In genomic region chr12:64451687-64452558, GRCh38 we compare ENCODE assay signal across 8 cellular contexts. TPM values are rescaled to one million over a fixed set of nuclear protein-coding genes. Genes with fewer than 3 reads are reported as not detected.
DNase-seq lines count a peak whose midpoint lies in the region; ATAC-seq, FAIRE-seq and TF ChIP-seq lines count a peak whose summit lies in the region.

Gene TBK1 (plus strand): TSS chr12:64452120. CDS start chr12:64455871, 3,751 bp downstream.

- H3K9me3 Mint-ChIP-seq in CD4-positive, CD25-positive, alpha-beta regulatory T cell = no peaks in the 10 kb centered on the region

- H3K56ac ChIP-seq in H1 (replicated peaks; ENCODE audit: insufficient read length, low read depth, low read length) (peak within 1 kb of the TSS; percentile 95), mesendoderm (ENCODE audit: low read length) (peak within 1 kb of the TSS; percentile 81)

- peak; percentile 50 to 70; a peak in 2 of 3 replicates for TF ChIP-seq POLR2A in H1 (IDR thresholded peaks at IDR 0.05; ENCODE audit: control extremely low read depth in 1 of 2, low read depth in 2 of 2, low read length in 2 of 2)

- peak; percentile 49 to 67 (median 60) for DNase-seq in CD4-positive, CD25-positive, alpha-beta regulatory T cell
- DNase-seq in NCI-H82 treated with DMSO at 0.1 percent for 48 hours (lab: John Stamatoyannopoulos, UW; ENCODE audit: unreplicated experiment) = peak; percentile 51
- peak; percentile 90 for DNase-seq in activated CD8-positive, alpha-beta memory T cell treated with anti-CD3 and anti-CD28 coated beads for 24 hours
- DNase-seq in H1 (ENCODE audit: low read depth in 1 of 2, low spot score in 2 of 2) = peak; percentile 53 to 95
- peak; percentile 92 for DNase-seq in mesendoderm
- DNase-seq in stimulated activated CD8-positive, alpha-beta memory T cell treated with anti-CD3 and anti-CD28 coated beads, Interleukin-15, amount 100 ng/mL, for 24 hours (ENCODE audit: low read depth) = peak; percentile 56

- H3K79me2 ChIP-seq in H1 (ENCODE audit: control insufficient read depth in 1 of 2, insufficient read depth in 2 of 2, low read length in 2 of 2) (peaks cover 3 to 42% of the 10 kb centered on the region in 2 experiments; a peak in 3 of 4 replicates), mesendoderm (ENCODE audit: control insufficient read depth, insufficient read depth, low read length) (peaks cover 21% of the 10 kb centered on the region)

- H3K4me1 Mint-ChIP-seq in CD4-positive, CD25-positive, alpha-beta regulatory T cell = peaks cover 28 to 53% (median 38%) of the 10 kb centered on the region in 4 donors

- peak within 1 kb of the TSS; percentile 96 to 99 (median 97) for H3K4me3 Mint-ChIP-seq in CD4-positive, CD25-positive, alpha-beta regulatory T cell

- H3K36me3 Mint-ChIP-seq in CD4-positive, CD25-positive, alpha-beta regulatory T cell = peaks cover 10% of the 10 kb centered on the region

- H4K91ac ChIP-seq in H1 (replicated peaks; ENCODE audit: insufficient read length, low read length) = peak within 1 kb of the TSS; percentile 69

- H2BK15ac ChIP-seq in H1 (ENCODE audit: low read length) = no peak within 1 kb of the TSS
- no peak within 1 kb of the TSS for H2BK15ac ChIP-seq in mesendoderm (replicated peaks; ENCODE audit: low read depth)

- H2BK5ac ChIP-seq in H1 (ENCODE audit: low read depth, low read length) (peak within 1 kb of the TSS; percentile 72), mesendoderm (ENCODE audit: low read length) (no peak within 1 kb of the TSS)

- H4K5ac ChIP-seq in H1 (ENCODE audit: insufficient read length, low read depth, low read length) = peak within 1 kb of the TSS; percentile 93
- no peak within 1 kb of the TSS for H4K5ac ChIP-seq in mesendoderm (ENCODE audit: low read length)

- POLR2A ChIA-PET in H1 (lab: Charles Lee; ENCODE audit: partially characterized antibody) = interaction anchor here (1.0 to 2.4 kb wide), 8 partner anchors 8 to 36 kb away, joined by 4 to 17 read pairs (median 8); no protein-coding TSS in a partner anchor

- no peaks in the 10 kb centered on the region for H3K27me3 ChIP-seq in CD4-positive, CD25-positive, alpha-beta regulatory T cell (ENCODE audit: control insufficient read depth, insufficient read depth, low read length)
- H3K27me3 ChIP-seq in H1 (replicated peaks in 1 of 4; ENCODE audit: control insufficient read depth in 3 of 4, extremely low read depth in 1 of 4, insufficient read depth in 3 of 4, low read length in 3 of 4) = no peaks in the 10 kb centered on the region
- H3K27me3 ChIP-seq in mesendoderm (ENCODE audit: insufficient read depth, low read length, poor library complexity) = no peaks in the 10 kb centered on the region

- H3K23me2 ChIP-seq in H1 (ENCODE audit: low read depth, low read length) = peaks cover 4% of the 10 kb centered on the region; the same call in 1 of the 2 replicates

- H2BK20ac ChIP-seq in H1 (ENCODE audit: low read length) = no peak within 1 kb of the TSS

- H2AK5ac ChIP-seq in H1 (ENCODE audit: low read depth, low read length) (no peak within 1 kb of the TSS), mesendoderm (ENCODE audit: low read length) (no peak within 1 kb of the TSS)

- H3K4me1 ChIP-seq in CD4-positive, CD25-positive, alpha-beta regulatory T cell (ENCODE audit: control insufficient read depth, insufficient read depth, low read length, poor library complexity, severe bottlenecking) = peaks cover 54% of the 10 kb centered on the region
- H3K4me1 ChIP-seq in H1 (replicated peaks in 1 of 4; ENCODE audit: control insufficient read depth in 3 of 4, insufficient read depth in 4 of 4, low read length in 3 of 4) (peaks cover 0 to 10% (median 3%) of the 10 kb centered on the region in 4 experiments; a peak in 2 of 7 replicates), mesendoderm (ENCODE audit: control insufficient read depth, low read depth, low read length) (no peaks in the 10 kb centered on the region)

- peaks cover 2% of the 10 kb centered on the region for H3K36me3 ChIP-seq in CD4-positive, CD25-positive, alpha-beta regulatory T cell (ENCODE audit: control insufficient read depth, insufficient read depth, low read length)
- H3K36me3 ChIP-seq in H1 (ENCODE audit: control insufficient read depth in 2 of 4, insufficient read depth in 4 of 4, low read length in 3 of 4) (peaks cover 0 to 19% (median 12%) of the 10 kb centered on the region in 4 experiments; a peak in 6 of 8 replicates), mesendoderm (ENCODE audit: control insufficient read depth, insufficient read depth, low read length) (no peaks in the 10 kb centered on the region)

- CTCF ChIA-PET in H1 (lab: Charles Lee; ENCODE audit: partially characterized antibody) = interaction anchor here (0.7 kb wide), 1 partner anchor 177 kb away, joined by 3 read pairs; no protein-coding TSS in a partner anchor

- H3K14ac ChIP-seq in H1 (ENCODE audit: insufficient read length) = peak within 1 kb of the TSS; percentile 100

- no peaks in the 10 kb centered on the region for H3K27me3 Mint-ChIP-seq in CD4-positive, CD25-positive, alpha-beta regulatory T cell

- no peak for FAIRE-seq in H1 (lab: Jason Lieb, UNC)

- H3K9ac ChIP-seq in H1 (replicated peaks in 1 of 4; ENCODE audit: extremely low read depth in 1 of 4, low read depth in 3 of 4, low read length in 3 of 4) (peak within 1 kb of the TSS; percentile 66 to 95 (median 83)), mesendoderm (ENCODE audit: low read length) (peak within 1 kb of the TSS; percentile 92)

- H2AFZ ChIP-seq in H1 (ENCODE audit: low read length) = peak within 1 kb of the TSS; percentile 68; the same call in 1 of the 2 replicates

- H3K79me1 ChIP-seq in H1 (ENCODE audit: low read depth, low read length) (no peaks in the 10 kb centered on the region), mesendoderm (ENCODE audit: low read length) (peaks cover 4% of the 10 kb centered on the region)

- no peak for TF ChIP-seq EP300 in H1 (IDR thresholded peaks at IDR 0.05; ENCODE audit: borderline replicate concordance in 1 of 2, low read depth in 2 of 2, low read length in 2 of 2)

- H3K27ac Mint-ChIP-seq in CD4-positive, CD25-positive, alpha-beta regulatory T cell = peak within 1 kb of the TSS; percentile 96 to 98 (median 97)

- H4K8ac ChIP-seq in H1 (ENCODE audit: extremely low read depth, insufficient read depth, low read length) (peak within 1 kb of the TSS; percentile 91), mesendoderm (ENCODE audit: low read depth, low read length) (no peak within 1 kb of the TSS)

- H2BK120ac ChIP-seq in H1 (replicated peaks; ENCODE audit: low read depth, low read length) (no peak within 1 kb of the TSS), mesendoderm (ENCODE audit: low read depth, low read length) (no peak within 1 kb of the TSS)

- no peak within 1 kb of the TSS for H2BK12ac ChIP-seq in H1 (ENCODE audit: low read depth, low read length)

- H3K18ac ChIP-seq in H1 (ENCODE audit: extremely low read depth, low read length) = no peak within 1 kb of the TSS; the same call in 1 of the 2 replicates
- peak within 1 kb of the TSS; percentile 78 for H3K18ac ChIP-seq in mesendoderm (ENCODE audit: low read length)

- no peak within 1 kb of the TSS for H3K23ac ChIP-seq in H1 (ENCODE audit: insufficient read length)
- peak within 1 kb of the TSS; percentile 51 for H3K23ac ChIP-seq in mesendoderm (ENCODE audit: low read length)

- H3K4me2 ChIP-seq in H1 (ENCODE audit: insufficient read depth in 1 of 2, low read depth in 2 of 2, low read length in 2 of 2) (peak within 1 kb of the TSS; percentile 80 to 88), mesendoderm (ENCODE audit: low read length) (peak within 1 kb of the TSS; percentile 71)

- no peak for TF ChIP-seq RAD21 in H1 (IDR thresholded peaks at IDR 0.05 in 1 of 2, conservative IDR thresholded peaks at IDR 0.05 in 1 of 2; ENCODE audit: low read depth in 2 of 2, low read length in 2 of 2)

- peak; percentile 64 to 68 for ATAC-seq in CD4-positive, CD25-positive, alpha-beta regulatory T cell (ENCODE audit: low read depth in 2 of 2)
- peak; percentile 84 for ATAC-seq in GM19328 (IDR thresholded peaks at IDR 0.05; ENCODE audit: unreplicated experiment)
- ATAC-seq in HG03469 (IDR thresholded peaks at IDR 0.05; ENCODE audit: unreplicated experiment) = peak; percentile 83

- H3K4me3 ChIP-seq in CD4-positive, CD25-positive, alpha-beta regulatory T cell (ENCODE audit: low read depth, low read length) = peak within 1 kb of the TSS; percentile 100
- H3K4me3 ChIP-seq in H1 (ENCODE audit: extremely low read depth in 1 of 4, insufficient read depth in 2 of 4, low read depth in 3 of 4, low read length in 4 of 4) = peak within 1 kb of the TSS; percentile 75 to 91 (median 88)
- peak within 1 kb of the TSS; percentile 62 for H3K4me3 ChIP-seq in mesendoderm (ENCODE audit: low read length)

- peaks cover 0 to 3% of the 10 kb centered on the region in 2 experiments for H4K20me1 ChIP-seq in H1 (replicated peaks in 1 of 2; ENCODE audit: control insufficient read depth in 1 of 2, insufficient read depth in 2 of 2, low read length in 2 of 2)

- H3K27ac ChIP-seq in CD4-positive, CD25-positive, alpha-beta regulatory T cell (ENCODE audit: insufficient read depth, low read length, poor library complexity, severe bottlenecking) = peak within 1 kb of the TSS; percentile 84
- H3K27ac ChIP-seq in H1 (ENCODE audit: low read depth, low read length) (peak within 1 kb of the TSS; percentile 65), mesendoderm (ENCODE audit: low read depth, low read length) (peak within 1 kb of the TSS; percentile 87)

- 2% methylated on average over 59 of the region's 94 CpGs; no CpG with 5 or more reads in 1 of the 2 experiments for WGBS in H1 (ENCODE audit: extremely low coverage in 1 of 2, insufficient coverage in 1 of 2, insufficient read length in 1 of 2, insufficient replicate concordance in 2 of 2, low coverage in 1 of 2, low lambda C conversion rate in 2 of 2, missing lambda C conversion rate in 1 of 2), 2 experiments
- WGBS in mesendoderm (ENCODE audit: extremely low coverage, insufficient coverage, low lambda C conversion rate) = no CpG with 5 or more reads among the region's 94 CpGs

- TF ChIP-seq CTCF in H1 (IDR thresholded peaks at IDR 0.05; ENCODE audit: control extremely low read depth in 1 of 3, insufficient read depth in 1 of 3, low read depth in 1 of 3, low read length in 3 of 3) = 0 out of 4 replicates have a peak, but pooled peaks of 1 of the 3 experiments have one; percentile 0

- H3K4ac ChIP-seq in H1 (replicated peaks; ENCODE audit: insufficient read length, low read depth, low read length) = peak within 1 kb of the TSS; percentile 81
- peak within 1 kb of the TSS; percentile 60 for H3K4ac ChIP-seq in mesendoderm (ENCODE audit: low read depth, low read length)

- H3K9me3 ChIP-seq in CD4-positive, CD25-positive, alpha-beta regulatory T cell (ENCODE audit: control insufficient read depth in 2 of 2, low read length in 2 of 2) = no peaks in the 10 kb centered on the region
- no peaks in the 10 kb centered on the region for H3K9me3 ChIP-seq in H1 (ENCODE audit: insufficient read depth in 2 of 2, low read depth in 1 of 2, low read length in 1 of 2)

RNA-seq across cellular contexts. Expression of gene TBK1, which starts in this region (rescaled TPM):
- total RNA-seq in CD4-positive, CD25-positive, alpha-beta regulatory T cell = 24.3 TPM
- 10 to 100 TPM; 21.3 to 29.1 (median 22.8) TPM for polyA plus RNA-seq in CD4-positive, CD25-positive, alpha-beta regulatory T cell
- 19.2 and 20.4 TPM in 2 replicates for total RNA-seq in H1 (2021; fragmentation: NEBNext Ultra II Directional; extraction: Animal tissue kit (Norgen Biotek cat#: 25700))
- polyA plus RNA-seq in H1 (2011; rRNA removed) = 2.7 and 5.3 TPM in 2 replicates
- polyA plus RNA-seq in H1 (2011; cell fraction: cytosol; rRNA removed) = 8.7 TPM
- polyA plus RNA-seq in H1 (2011; cell fraction: nucleus; rRNA removed) = 1.9 TPM
- 7.9 to 17.8 TPM (median 9.0 TPM) in 4 replicates for polyA plus RNA-seq in H1 (2012, experiment 1 of 2)
- 1.00 TPM for polyA plus RNA-seq in H1 (2012, experiment 2 of 2)
- polyA plus RNA-seq in H1 (2013, experiment 1 of 2) = 14.9 TPM
- 14.1 TPM for polyA plus RNA-seq in H1 (2013, experiment 2 of 2)
- polyA minus RNA-seq in H1 (2011; rRNA and poly(A)+ RNA removed) = 4.3 and 6.2 TPM in 2 replicates
- polyA minus RNA-seq in H1 (2011; cell fraction: cytosol; rRNA and poly(A)+ RNA removed) = 7.9 TPM
- polyA minus RNA-seq in H1 (2011; cell fraction: nucleus; rRNA and poly(A)+ RNA removed) = 16.1 TPM
- 12.7 TPM for polyA plus RNA-seq in mesendoderm (2013, experiment 1 of 2)
- polyA plus RNA-seq in mesendoderm (2013, experiment 2 of 2) = 12.4 TPM

Comparison
In these comparisons a context has a peak if more than half of its experiments do, and no peak if none do; other contexts are left out.
1. Peak in every context shown above with its lines: DNase-seq, ATAC-seq, H3K4me3 ChIP-seq and H3K27ac ChIP-seq.